24 cellular contexts compared by ENCODE assay signal in the genomic region with DNA sequence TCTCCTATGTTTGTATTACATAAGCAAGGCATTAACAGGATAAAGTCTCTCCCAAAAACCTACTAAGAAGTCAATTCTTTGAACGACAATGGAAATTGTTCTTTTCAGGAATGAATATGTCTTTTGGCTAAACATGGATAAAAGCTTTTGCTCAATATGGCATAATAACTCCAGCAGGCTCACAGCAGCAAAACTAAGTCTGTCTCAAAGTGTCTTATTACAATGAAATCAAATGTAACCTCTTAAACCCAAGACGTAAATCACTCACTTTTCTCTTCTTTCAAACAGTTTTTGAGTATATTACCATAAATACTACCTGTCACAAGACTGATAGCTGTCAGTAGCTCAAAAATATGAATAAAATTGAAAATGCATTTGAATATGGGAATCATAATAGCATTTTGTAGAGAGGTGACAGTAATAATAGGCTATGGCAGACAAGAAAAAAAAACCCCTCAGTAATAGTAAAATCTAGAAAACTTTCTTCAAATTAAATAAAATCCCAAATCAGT. TPM values are rescaled to one million over a fixed set of nuclear protein-coding genes. Genes with fewer than 3 reads are reported as not detected.
DNase-seq lines count a peak whose midpoint lies in the region; ATAC-seq and TF ChIP-seq lines count a peak whose summit lies in the region.
"Had no signal": no experiment of that assay in that cellular context is flagged by ENCODE, and none has a peak within 500 bp of the region (broad histone marks: within the 10 kb centered on the region; RNA-seq: fewer than 3 reads in every experiment).

No MANE protein-coding gene starts in this region.

- H4K20me1 ChIP-seq in PC-3 (ENCODE audit: low read length) = no peaks in the 10 kb centered on the region
- H4K20me1 ChIP-seq: BLaER1 treated with 17β-estradiol and CSF1 and Interleukin-3, amounts not matched to agents 10 nM and 100 nM had no signal

- no peaks in the 10 kb centered on the region for H3K79me2 ChIP-seq in PC-3 (ENCODE audit: low read length)

- H3K4me1 ChIP-seq in PC-3 (ENCODE audit: insufficient read depth, low read length) (no peaks in the 10 kb centered on the region), tibial artery (no peaks in the 10 kb centered on the region)
- H3K4me1 ChIP-seq: A549; BLaER1 treated with 17β-estradiol and CSF1 and Interleukin-3, amounts not matched to agents 10 nM and 100 nM had no signal

- no peak overlapping the region for H3K27ac ChIP-seq in PC-3 (ENCODE audit: low read length)
- H3K27ac ChIP-seq in tibial artery = no peak overlapping the region
- H3K27ac ChIP-seq: 22Rv1; A549; BLaER1 treated with 17β-estradiol and CSF1 and Interleukin-3, amounts not matched to agents 10 nM and 100 nM; C4-2B had no signal

- DNase-seq in NCI-H2171 treated with DMSO at 0.1 percent for 48 hours (lab: John Stamatoyannopoulos, UW) (peak; percentile 6), NCI-H2171 (lab: John Stamatoyannopoulos, UW) (no peak), NCI-H2227 treated with DMSO at 0.1 percent for 48 hours (lab: John Stamatoyannopoulos, UW) (peak; percentile 1), PC-3 (no peak), tibial artery (no peak), SKM-1 (lab: John Stamatoyannopoulos, UW; ENCODE audit: unreplicated experiment) (no peak)
- DNase-seq: AML-193; CD4-positive, alpha-beta T cell; CD8-positive, alpha-beta memory T cell; COR-L47; DMS 273 treated with DMSO at 0.1 percent for 48 hours; DMS153; DMS53; DMS79; DND-41; EL; GDM1 had no signal

- CTCF ChIA-PET in PC-3 (lab: Charles Lee) = no interaction called here

- no peaks in the 10 kb centered on the region for H3K9me2 ChIP-seq in PC-3 (replicated peaks; ENCODE audit: low read length)

- no TSS peak for BruUV-seq in PC-3 (replicated peaks; lab: Mats Ljungman, UMichigan)

- H3K4me2 ChIP-seq in PC-3 (ENCODE audit: low read length) = no peak overlapping the region
- H3K4me2 ChIP-seq: A549; BLaER1 treated with 17β-estradiol and CSF1 and Interleukin-3, amounts not matched to agents 10 nM and 100 nM had no signal

- H3K9ac ChIP-seq in PC-3 (ENCODE audit: low read length) = no peak overlapping the region
- H3K9ac ChIP-seq: BLaER1 treated with 17β-estradiol and CSF1 and Interleukin-3, amounts not matched to agents 10 nM and 100 nM had no signal

- POLR2A ChIA-PET in PC-3 (lab: Charles Lee; ENCODE audit: unreplicated experiment) = no interaction called here

- TF ChIP-seq CTCF in PC-3 (conservative IDR thresholded peaks at IDR 0.05; ENCODE audit: low read depth, low read length) (no peak), tibial artery (IDR thresholded peaks at IDR 0.05) (no peak)

- intact Hi-C loops in PC-3 (cut with micrococcal nuclease) = no loop called here
- intact Hi-C loops in tibial artery (cut with DNase I; ENCODE audit: low total_unique reads) = no loop called here

- H2AFZ ChIP-seq in PC-3 (ENCODE audit: low read length) = peak overlapping the region; percentile 23; the same call in 1 of the 2 replicates

- H3K36me3 ChIP-seq in PC-3 (ENCODE audit: low read depth, low read length) (no peaks in the 10 kb centered on the region), tibial artery (no peaks in the 10 kb centered on the region)
- H3K36me3 ChIP-seq: BLaER1 treated with 17β-estradiol and CSF1 and Interleukin-3, amounts not matched to agents 10 nM and 100 nM had no signal

- no peaks in the 10 kb centered on the region for H3K27me3 ChIP-seq in PC-3 (ENCODE audit: low read length)
- H3K27me3 ChIP-seq in tibial artery = no peaks in the 10 kb centered on the region
- H3K27me3 ChIP-seq: BLaER1 treated with 17β-estradiol and CSF1 and Interleukin-3, amounts not matched to agents 10 nM and 100 nM had no signal

- no peaks in the 10 kb centered on the region for H3F3A ChIP-seq in PC-3 (ENCODE audit: low read length, unreplicated experiment)

- H3K4me3 ChIP-seq in PC-3 (ENCODE audit: low read length) (no peak overlapping the region), tibial artery (no peak overlapping the region)
- H3K4me3 ChIP-seq: A549; BLaER1 treated with 17β-estradiol and CSF1 and Interleukin-3, amounts not matched to agents 10 nM and 100 nM; GM12878 had no signal

- ATAC-seq in PC-3 (no peak), GM21390 (IDR thresholded peaks at IDR 0.05; ENCODE audit: unreplicated experiment) (no peak)
- ATAC-seq: A549, GM12878 had no signal

- H3K9me3 ChIP-seq in PC-3 (ENCODE audit: low read length) (no peaks in the 10 kb centered on the region), tibial artery (peaks cover 0 to 7% (median 0%) of the 10 kb centered on the region in 3 donors)
- H3K9me3 ChIP-seq: A549 had no signal

RNA-seq across cellular contexts. Expression of a gene that starts 41.7 kb away (rescaled TPM):
- 5.1 and 5.4 TPM in 2 replicates for total RNA-seq in PC-3 (2014; rRNA removed)
- total RNA-seq: B cell; CD4-positive, alpha-beta T cell; CD8-positive, alpha-beta memory T cell had no signal

Comparison
In these comparisons a context has a peak if more than half of its experiments do, and no peak if none do; other contexts are left out.
1. DNase-seq: peak in NCI-H2171 treated with DMSO at 0.1 percent for 48 hours (single experiment) and NCI-H2227 treated with DMSO at 0.1 percent for 48 hours (single experiment); none in NCI-H2171 (single experiment), PC-3 (single experiment), tibial artery (0 of 2) and SKM-1 (single experiment).